Comparison of ENCODE assay signal across 13 cellular contexts in genomic region chr2:228446732-228447131, GRCh38.
DNase-seq lines count a peak whose midpoint lies in the region; ATAC-seq, FAIRE-seq and TF ChIP-seq lines count a peak whose summit lies in the region.
"Had no signal": no experiment of that assay in that cellular context is flagged by ENCODE, and none has a peak within 500 bp of the region (broad histone marks: within the 10 kb centered on the region; RNA-seq: fewer than 3 reads in every experiment).

No MANE protein-coding gene starts in this region.

- in situ Hi-C loops in HepG2 (cut with HindIII; ENCODE audit: extremely low pct_ligation_motif_present, low pct_unique_long_range_greater_than_20kb): no loop called here

- no peaks in the 10 kb centered on the region for H4K20me1 ChIP-seq in HepG2 (ENCODE audit: insufficient read depth, low read length)
- H4K20me1 ChIP-seq: BLaER1 had no signal

- no peaks in the 10 kb centered on the region for H3K27me3 ChIP-seq in HepG2 (ENCODE audit: control insufficient read depth in 1 of 2, insufficient read depth in 2 of 2, low read length in 2 of 2)
- H3K27me3 ChIP-seq: BLaER1, tibial artery had no signal

- ATAC-seq in stimulated activated naive CD8-positive, alpha-beta T cell treated with anti-CD3 and anti-CD28 coated beads, Interleukin-15, Interleukin-2, amounts not matched to agents 100 U/mL and 50 U/mL, for 24 hours: no peak
- ATAC-seq in HepG2: no peak
- ATAC-seq: mucosa of descending colon had no signal

- TF ChIP-seq EP300 in HepG2 (IDR thresholded peaks at IDR 0.05; ENCODE audit: low read depth in 2 of 2, low read length in 2 of 2): no peak
- no peak for TF ChIP-seq EP300 in HepG2 (CRISPR knock-in tag; IDR thresholded peaks at IDR 0.05; ENCODE audit: borderline replicate concordance)

- no peaks in the 10 kb centered on the region for H3K79me2 ChIP-seq in HepG2 (ENCODE audit: insufficient read depth, low read length)

- no peak overlapping the region for H3K27ac ChIP-seq in HepG2 (ENCODE audit: extremely low read length, insufficient read depth, low read length)
- H3K27ac ChIP-seq: BLaER1, PC-9, tibial artery had no signal

- no peak for TF ChIP-seq POLR2A in HepG2 (IDR thresholded peaks at IDR 0.05; ENCODE audit: insufficient read depth in 1 of 2, low read depth in 2 of 2, low read length in 2 of 2)

- intact Hi-C loops in HepG2 (cut with micrococcal nuclease; ENCODE audit: unreplicated experiment): no loop called here

- H3K36me3 ChIP-seq in HepG2 (replicated peaks in 1 of 2; ENCODE audit: control insufficient read depth in 1 of 2, insufficient read depth in 2 of 2, low read length in 2 of 2): no peaks in the 10 kb centered on the region
- H3K36me3 ChIP-seq: BLaER1, tibial artery had no signal

- H3K27ac Mint-ChIP-seq in osteocyte (ENCODE audit: unreplicated experiment): no peak overlapping the region

- no peaks in the 10 kb centered on the region for H3K4me1 Mint-ChIP-seq in osteocyte (ENCODE audit: unreplicated experiment)

- WGBS in HepG2 (ENCODE audit: low lambda C conversion rate): 2% methylated on average over 4 of the region's 4 CpGs

- peaks cover 92% of the 10 kb centered on the region for H3K9me3 ChIP-seq in HepG2 (ENCODE audit: low read length)
- H3K9me3 ChIP-seq: mucosa of descending colon had no signal

- H3K4me3 ChIP-seq in HepG2 (replicated peaks in 1 of 3; ENCODE audit: insufficient read depth in 1 of 3, low read depth in 2 of 3, low read length in 3 of 3): no peak overlapping the region
- H3K4me3 ChIP-seq: BLaER1, mucosa of descending colon, PC-9, tibial artery had no signal

- CTCF ChIA-PET in HepG2 (lab: Yijun Ruan, JAX; ENCODE audit: low intra/inter-chr PET ratio, low total read pairs): no interaction called here

- no peak for TF ChIP-seq CTCF in HepG2 (CRISPR knock-in tag; IDR thresholded peaks at IDR 0.05)
- no peak for TF ChIP-seq CTCF in osteocyte (IDR thresholded peaks at IDR 0.05)

- no peak overlapping the region for H3K9ac ChIP-seq in HepG2 (ENCODE audit: insufficient read depth, low read depth, low read length)
- H3K9ac ChIP-seq: BLaER1 had no signal

- peaks cover 23% of the 10 kb centered on the region for H3K9me3 Mint-ChIP-seq in osteocyte (ENCODE audit: unreplicated experiment)

- H3K4me2 ChIP-seq in HepG2 (ENCODE audit: low read depth, low read length): no peak overlapping the region
- H3K4me2 ChIP-seq: BLaER1, PC-9 had no signal

- no peaks in the 10 kb centered on the region for H3K36me3 Mint-ChIP-seq in osteocyte (ENCODE audit: unreplicated experiment)

- H3K27me3 Mint-ChIP-seq in osteocyte (ENCODE audit: unreplicated experiment): no peaks in the 10 kb centered on the region

- H3K4me1 ChIP-seq in HepG2 (ENCODE audit: insufficient read depth, low read length): no peaks in the 10 kb centered on the region
- H3K4me1 ChIP-seq: BLaER1, tibial artery had no signal

- peak; percentile 52 for DNase-seq in COR-L47 (lab: John Stamatoyannopoulos, UW)
- peak; percentile 24 for DNase-seq in M059J (ENCODE audit: low read depth)
- DNase-seq in NCI-H748 treated with DMSO at 0.1 percent for 48 hours (lab: John Stamatoyannopoulos, UW): peak; percentile 36
- peak; percentile 2 for DNase-seq in foreskin melanocyte
- DNase-seq in NOMO-1 treated with DMSO at 0.1 percent for 48 hours (lab: John Stamatoyannopoulos, UW; ENCODE audit: unreplicated experiment): no peak
- no peak for DNase-seq in stimulated activated naive CD8-positive, alpha-beta T cell treated with anti-CD3 and anti-CD28 coated beads, Interleukin-15, Interleukin-2, amounts not matched to agents 100 U/mL and 50 U/mL, for 24 hours
- no peak for DNase-seq in HepG2 (ENCODE audit: low spot score)
- DNase-seq in osteocyte (ENCODE audit: extremely low spot score, unreplicated experiment): no peak
- DNase-seq: H9, mucosa of descending colon, PC-9, tibial artery had no signal

- no peak for FAIRE-seq in HepG2 (lab: Jason Lieb, UNC)

- POLR2A ChIA-PET in HepG2 (lab: Yijun Ruan, JAX): no interaction called here

- no peak overlapping the region for H2AFZ ChIP-seq in HepG2 (ENCODE audit: low read length)
- H2AFZ ChIP-seq: PC-9 had no signal

- H3K4me3 Mint-ChIP-seq in osteocyte (ENCODE audit: unreplicated experiment): no peak overlapping the region
- H3K4me3 Mint-ChIP-seq: H9 had no signal

- TF ChIP-seq RAD21 in HepG2 (CRISPR knock-in tag; IDR thresholded peaks at IDR 0.05): no peak

- BruUV-seq in HepG2 (replicated peaks; lab: Mats Ljungman, UMichigan): no TSS peak

TF ChIP-seq in HepG2, 621 proteins besides CTCF, POLR2A, EP300 and RAD21:
- TF ChIP-seq, protein P1, sequence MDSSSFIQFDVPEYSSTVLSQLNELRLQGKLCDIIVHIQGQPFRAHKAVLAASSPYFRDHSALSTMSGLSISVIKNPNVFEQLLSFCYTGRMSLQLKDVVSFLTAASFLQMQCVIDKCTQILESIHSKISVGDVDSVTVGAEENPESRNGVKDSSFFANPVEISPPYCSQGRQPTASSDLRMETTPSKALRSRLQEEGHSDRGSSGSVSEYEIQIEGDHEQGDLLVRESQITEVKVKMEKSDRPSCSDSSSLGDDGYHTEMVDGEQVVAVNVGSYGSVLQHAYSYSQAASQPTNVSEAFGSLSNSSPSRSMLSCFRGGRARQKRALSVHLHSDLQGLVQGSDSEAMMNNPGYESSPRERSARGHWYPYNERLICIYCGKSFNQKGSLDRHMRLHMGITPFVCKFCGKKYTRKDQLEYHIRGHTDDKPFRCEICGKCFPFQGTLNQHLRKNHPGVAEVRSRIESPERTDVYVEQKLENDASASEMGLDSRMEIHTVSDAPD (CRISPR knock-in tag; IDR thresholded peaks at IDR 0.05): no peak
- TF ChIP-seq HDAC2 (CRISPR knock-in tag; IDR thresholded peaks at IDR 0.05) (no peak), ISL2 (CRISPR knock-in tag; IDR thresholded peaks at IDR 0.05) (no peak), TOE1 (CRISPR knock-in tag; IDR thresholded peaks at IDR 0.05) (no peak), GATA4 (IDR thresholded peaks at IDR 0.05; ENCODE audit: borderline replicate concordance, low read depth) (no peak), KLF6 (CRISPR knock-in tag; IDR thresholded peaks at IDR 0.05) (no peak), MYC (CRISPR knock-in tag; IDR thresholded peaks at IDR 0.05; ENCODE audit: borderline replicate concordance) (no peak), ARNTL (CRISPR knock-in tag; IDR thresholded peaks at IDR 0.05) (no peak), PLSCR1 (CRISPR knock-in tag; IDR thresholded peaks at IDR 0.05; ENCODE audit: borderline replicate concordance) (no peak), ZFYVE20 (CRISPR knock-in tag; IDR thresholded peaks at IDR 0.05; ENCODE audit: borderline replicate concordance, low read depth) (no peak), PHB2 (IDR thresholded peaks at IDR 0.05; ENCODE audit: partially characterized antibody) (no peak), ZNF768 (CRISPR knock-in tag; IDR thresholded peaks at IDR 0.05) (no peak)
- TF ChIP-seq, protein P2, sequence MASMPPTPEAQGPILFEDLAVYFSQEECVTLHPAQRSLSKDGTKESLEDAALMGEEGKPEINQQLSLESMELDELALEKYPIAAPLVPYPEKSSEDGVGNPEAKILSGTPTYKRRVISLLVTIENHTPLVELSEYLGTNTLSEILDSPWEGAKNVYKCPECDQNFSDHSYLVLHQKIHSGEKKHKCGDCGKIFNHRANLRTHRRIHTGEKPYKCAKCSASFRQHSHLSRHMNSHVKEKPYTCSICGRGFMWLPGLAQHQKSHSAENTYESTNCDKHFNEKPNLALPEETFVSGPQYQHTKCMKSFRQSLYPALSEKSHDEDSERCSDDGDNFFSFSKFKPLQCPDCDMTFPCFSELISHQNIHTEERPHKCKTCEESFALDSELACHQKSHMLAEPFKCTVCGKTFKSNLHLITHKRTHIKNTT (CRISPR knock-in tag; IDR thresholded peaks at IDR 0.05): no peak
- TF ChIP-seq, protein P3, sequence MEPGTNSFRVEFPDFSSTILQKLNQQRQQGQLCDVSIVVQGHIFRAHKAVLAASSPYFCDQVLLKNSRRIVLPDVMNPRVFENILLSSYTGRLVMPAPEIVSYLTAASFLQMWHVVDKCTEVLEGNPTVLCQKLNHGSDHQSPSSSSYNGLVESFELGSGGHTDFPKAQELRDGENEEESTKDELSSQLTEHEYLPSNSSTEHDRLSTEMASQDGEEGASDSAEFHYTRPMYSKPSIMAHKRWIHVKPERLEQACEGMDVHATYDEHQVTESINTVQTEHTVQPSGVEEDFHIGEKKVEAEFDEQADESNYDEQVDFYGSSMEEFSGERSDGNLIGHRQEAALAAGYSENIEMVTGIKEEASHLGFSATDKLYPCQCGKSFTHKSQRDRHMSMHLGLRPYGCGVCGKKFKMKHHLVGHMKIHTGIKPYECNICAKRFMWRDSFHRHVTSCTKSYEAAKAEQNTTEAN (CRISPR knock-in tag; conservative IDR thresholded peaks at IDR 0.05): no peak

Comparison
In these comparisons a context has a peak if more than half of its experiments do, and no peak if none do; other contexts are left out.
1. DNase-seq: peak in COR-L47 (single experiment), M059J (single experiment), NCI-H748 treated with DMSO at 0.1 percent for 48 hours (single experiment) and foreskin melanocyte (single experiment); none in NOMO-1 treated with DMSO at 0.1 percent for 48 hours (single experiment), stimulated activated naive CD8-positive, alpha-beta T cell treated with anti-CD3 and anti-CD28 coated beads, Interleukin-15, Interleukin-2, amounts not matched to agents 100 U/mL and 50 U/mL, for 24 hours (single experiment), HepG2 (single experiment) and osteocyte (single experiment).